Comparison of ENCODE assay signal across 23 cellular contexts in genomic region chr15:39336926-39337325, GRCh38.
"Had no signal": no experiment of that assay in that cellular context is flagged by ENCODE, and none has a peak within 500 bp of the region (broad histone marks: within the 10 kb centered on the region; RNA-seq: fewer than 3 reads in every experiment).

No MANE protein-coding gene starts in this region.

- H3K36me3 ChIP-seq: adrenal gland, ascending aorta, sigmoid colon had no signal

- H3K4me3 ChIP-seq: adrenal gland, ascending aorta, coronary artery, sigmoid colon, smooth muscle cell, testis had no signal

- H3K4me1 ChIP-seq: adrenal gland, ascending aorta, testis had no signal

- ATAC-seq: activated T-cell treated with anti-CD3 and anti-CD28 coated beads, Interleukin-2, amount 50 U/mL, for 4 hours; left ventricle myocardium superior; SK-N-SH treated with all-trans-retinoic acid at 6 μM for 48 hours; stimulated activated naive B cell treated with anti-CD40 and anti-IgM and Interleukin-4, amounts not matched to agents 10 μg/mL and 1 μg/mL and 100 μg/mL, for 72 hours had no signal

- H3K27ac ChIP-seq: adrenal gland, ascending aorta, coronary artery, epithelial cell of prostate, testis had no signal

- DNase-seq: activated CD4-positive, alpha-beta T cell treated with anti-CD3 and anti-CD28 coated beads, Interleukin-2, amount 50 U/mL, for 4 hours; activated CD8-positive, alpha-beta memory T cell treated with anti-CD3 and anti-CD28 coated beads, Interleukin-2, amount 50 U/mL, for 48 hours; activated naive CD4-positive, alpha-beta T cell; activated T-cell treated with anti-CD3 and anti-CD28 coated beads, Interleukin-2, amount 50 U/mL, for 4 hours; adrenal gland; glutamatergic neuron; hippocampal formation; kidney glomerular epithelial cell; left ventricle myocardium superior; naive B cell; occipital lobe; posterior cingulate gyrus; retina; sigmoid colon; stimulated activated CD4-positive, alpha-beta T cell treated with anti-CD3 and anti-CD28 coated beads, Interleukin-2, amount 100 ng/mL, for 48 hours; stimulated activated CD8-positive, alpha-beta memory T cell treated with anti-CD3 and anti-CD28 coated beads, Interleukin-4, amount 100 ng/mL, for 48 hours; stimulated activated naive B cell treated with anti-CD40 and anti-IgM and Interleukin-4, amounts not matched to agents 10 μg/mL and 1 μg/mL and 100 μg/mL, for 72 hours; testis had no signal

- H3K27me3 ChIP-seq: adrenal gland, ascending aorta, sigmoid colon, testis had no signal
